17 cellular contexts compared by ENCODE assay signal in genomic region chr1:217372251-217372970, GRCh38.
DNase-seq lines count a peak whose midpoint lies in the region; ATAC-seq, FAIRE-seq and TF ChIP-seq lines count a peak whose summit lies in the region.
"Had no signal": no experiment of that assay in that cellular context is flagged by ENCODE, and none has a peak within 500 bp of the region (broad histone marks: within the 10 kb centered on the region; RNA-seq: fewer than 3 reads in every experiment).

No MANE protein-coding gene starts in this region.

- no peaks in the 10 kb centered on the region; the same call in 1 of the 2 replicates for H3K27me3 ChIP-seq in Karpas-422 (ENCODE audit: low read length)
- no peaks in the 10 kb centered on the region for H3K27me3 ChIP-seq in trophoblast cell (ENCODE audit: insufficient read depth, low read length)
- H3K27me3 ChIP-seq in aorta (ENCODE audit: control insufficient read depth in 1 of 2, insufficient read depth in 2 of 2, low read length in 1 of 2): no peaks in the 10 kb centered on the region
- peaks cover 0 to 3% (median 0%) of the 10 kb centered on the region in 3 donors for H3K27me3 ChIP-seq in psoas muscle (ENCODE audit: insufficient read depth in 3 of 3, low read length in 2 of 3)

- peaks cover 0 to 8% (median 0%) of the 10 kb centered on the region in 3 donors for H3K36me3 Mint-ChIP-seq in naive thymus-derived CD8-positive, alpha-beta T cell
- H3K36me3 Mint-ChIP-seq: CD14-positive monocyte; CD8-positive, alpha-beta T cell had no signal

- H3K79me1 ChIP-seq in trophoblast cell (ENCODE audit: low read length): no peaks in the 10 kb centered on the region

- H3K9me3 ChIP-seq in Karpas-422 (ENCODE audit: low read length) (no peaks in the 10 kb centered on the region; the same call in 1 of the 2 replicates), kidney (ENCODE audit: control insufficient read depth in 1 of 2, low read length in 2 of 2) (peaks cover 0 to 12% of the 10 kb centered on the region in 2 donors), trophoblast cell (ENCODE audit: insufficient read depth, low read depth, low read length) (no peaks in the 10 kb centered on the region), aorta (ENCODE audit: control insufficient read depth, low read length) (no peaks in the 10 kb centered on the region), psoas muscle (peaks cover under 1% of the 10 kb centered on the region)

- H3K36me3 ChIP-seq in Karpas-422 (ENCODE audit: insufficient read depth, low read length): no peaks in the 10 kb centered on the region
- no peaks in the 10 kb centered on the region for H3K36me3 ChIP-seq in kidney (ENCODE audit: control insufficient read depth in 1 of 2, insufficient read depth in 2 of 2, low read length in 2 of 2)
- H3K36me3 ChIP-seq in trophoblast cell (ENCODE audit: control insufficient read depth in 1 of 2, insufficient read depth in 2 of 2, low read length in 2 of 2): no peaks in the 10 kb centered on the region
- H3K36me3 ChIP-seq in aorta (ENCODE audit: control insufficient read depth in 1 of 2, insufficient read depth in 2 of 2, low read length in 1 of 2): no peaks in the 10 kb centered on the region
- no peaks in the 10 kb centered on the region for H3K36me3 ChIP-seq in psoas muscle (ENCODE audit: insufficient read depth in 1 of 2, low read depth in 1 of 2)

- H3K14ac ChIP-seq in trophoblast cell (ENCODE audit: low read length): no peak overlapping the region

- no peaks in the 10 kb centered on the region for H4K20me1 ChIP-seq in Karpas-422 (ENCODE audit: insufficient read depth, low read depth, low read length)

- peaks cover 0 to 21% (median 5%) of the 10 kb centered on the region in 9 donors for H3K9me3 Mint-ChIP-seq in naive thymus-derived CD8-positive, alpha-beta T cell

- H3K4me2 ChIP-seq in Karpas-422 (ENCODE audit: low read depth, low read length, poor library complexity, severe bottlenecking) (peak overlapping the region; percentile 67), trophoblast cell (ENCODE audit: low read length) (no peak overlapping the region)
- H3K4me2 ChIP-seq: A549 had no signal

- DNase-seq in Karpas-422 (peak; percentile 69), kidney (peak; percentile 57), trophoblast cell (no peak), aorta (no peak), retina (no peak), psoas muscle (no peak), DMS114 treated with DMSO at 0.1 percent for 48 hours (lab: John Stamatoyannopoulos, UW; ENCODE audit: unreplicated experiment) (no peak)
- DNase-seq in naive thymus-derived CD8-positive, alpha-beta T cell: no peak
- DNase-seq: CD8-positive, alpha-beta T cell; COR-L47; IMR-90; KBM-7 had no signal

- no peak overlapping the region for H3K18ac ChIP-seq in trophoblast cell (ENCODE audit: low read length)

- H3K27ac ChIP-seq in Karpas-422 (ENCODE audit: low read length): peak overlapping the region; percentile 95
- no peak overlapping the region for H3K27ac ChIP-seq in kidney (ENCODE audit: low read depth in 2 of 2, low read length in 2 of 2)
- H3K27ac ChIP-seq in trophoblast cell (ENCODE audit: low read depth, low read length): no peak overlapping the region
- H3K27ac ChIP-seq in aorta (ENCODE audit: low read depth in 1 of 2, low read length in 2 of 2): no peak overlapping the region
- no peak overlapping the region for H3K27ac ChIP-seq in psoas muscle
- H3K27ac ChIP-seq: A549, HL-60 had no signal

- H4K91ac ChIP-seq in trophoblast cell (ENCODE audit: low read depth, low read length): no peak overlapping the region

- no peaks in the 10 kb centered on the region for H3K9me2 ChIP-seq in Karpas-422 (replicated peaks; ENCODE audit: insufficient read depth, low read length)

- H3K4ac ChIP-seq in trophoblast cell (ENCODE audit: low read depth, low read length): no peak overlapping the region

- H2BK120ac ChIP-seq in trophoblast cell (ENCODE audit: insufficient read depth, low read length, poor library complexity): no peak overlapping the region

- H3K27me3 Mint-ChIP-seq in naive thymus-derived CD8-positive, alpha-beta T cell: peaks cover 0 to 12% (median 3%) of the 10 kb centered on the region in 5 donors

- peak overlapping the region; percentile 7 for H4K8ac ChIP-seq in trophoblast cell (ENCODE audit: low read depth, low read length)

- H4K12ac ChIP-seq in trophoblast cell (ENCODE audit: low read depth, low read length): no peak overlapping the region

- no peak overlapping the region for H2AK5ac ChIP-seq in trophoblast cell (ENCODE audit: low read length)

- no peak overlapping the region for H3K23ac ChIP-seq in trophoblast cell (ENCODE audit: low read length)

- H2AFZ ChIP-seq in Karpas-422 (ENCODE audit: low read length) (peak overlapping the region; percentile 23; the same call in 1 of the 2 replicates), trophoblast cell (ENCODE audit: insufficient read depth, low read length, poor library complexity) (no peak overlapping the region)

- H3K79me2 ChIP-seq in Karpas-422 (ENCODE audit: low read length) (no peaks in the 10 kb centered on the region), trophoblast cell (ENCODE audit: control insufficient read depth, insufficient read depth, low read length, poor library complexity) (no peaks in the 10 kb centered on the region)

- no peak overlapping the region for H3K27ac Mint-ChIP-seq in naive thymus-derived CD8-positive, alpha-beta T cell
- H3K27ac Mint-ChIP-seq: CD14-positive monocyte; CD8-positive, alpha-beta T cell had no signal

- no peak for TF ChIP-seq CTCF in kidney (IDR thresholded peaks at IDR 0.05; ENCODE audit: borderline replicate concordance, extremely low read depth, insufficient read depth)
- TF ChIP-seq CTCF in psoas muscle (IDR thresholded peaks at IDR 0.05): no peak

- no CpG with 5 or more reads among the region's 7 CpGs for WGBS in trophoblast cell (ENCODE audit: extremely low coverage, insufficient coverage, insufficient read length)
- 88 to 90% methylated on average over 7 of the region's 7 CpGs for WGBS in aorta, 2 donors
- 86 to 89% (median 88%) methylated on average over 7 of the region's 7 CpGs for WGBS in psoas muscle, 3 donors

- H3K4me3 Mint-ChIP-seq in naive thymus-derived CD8-positive, alpha-beta T cell: no peak overlapping the region
- H3K4me3 Mint-ChIP-seq: CD14-positive monocyte; CD8-positive, alpha-beta T cell had no signal

- no peak for FAIRE-seq in kidney (lab: Jason Lieb, UNC)
- FAIRE-seq: A549, GM12891, H54 had no signal

- POLR2A ChIA-PET in naive thymus-derived CD8-positive, alpha-beta T cell (lab: Charles Lee): no interaction called here

- peak overlapping the region; percentile 55 for H3K9ac ChIP-seq in Karpas-422 (ENCODE audit: low read length)
- no peak overlapping the region for H3K9ac ChIP-seq in kidney (ENCODE audit: low read length in 2 of 2)
- no peak overlapping the region for H3K9ac ChIP-seq in trophoblast cell (ENCODE audit: low read length)

- H3K4me3 ChIP-seq in Karpas-422 (ENCODE audit: low read length) (peak overlapping the region; percentile 40; the same call in 1 of the 2 replicates), kidney (ENCODE audit: low read length in 2 of 2) (no peak overlapping the region), trophoblast cell (ENCODE audit: low read depth, low read length) (no peak overlapping the region), aorta (ENCODE audit: low read length in 2 of 2) (no peak overlapping the region), psoas muscle (no peak overlapping the region)
- H3K4me3 ChIP-seq: A549 had no signal

- H2BK5ac ChIP-seq in trophoblast cell (ENCODE audit: low read depth, low read length, poor library complexity): no peak overlapping the region

- H3K4me1 ChIP-seq in Karpas-422 (ENCODE audit: low read length) (peaks cover 90% of the 10 kb centered on the region), kidney (ENCODE audit: control insufficient read depth in 1 of 2, insufficient read depth in 1 of 2, low read depth in 1 of 2, low read length in 2 of 2) (no peaks in the 10 kb centered on the region), trophoblast cell (ENCODE audit: control insufficient read depth in 1 of 2, insufficient read depth in 2 of 2, low read length in 2 of 2) (peaks cover 9 to 13% of the 10 kb centered on the region in 2 experiments), aorta (ENCODE audit: control insufficient read depth in 1 of 2, insufficient read depth in 2 of 2, low read length in 2 of 2) (no peaks in the 10 kb centered on the region), psoas muscle (no peaks in the 10 kb centered on the region)
- H3K4me1 ChIP-seq: A549 had no signal

- H2BK12ac ChIP-seq in trophoblast cell (ENCODE audit: low read length): no peak overlapping the region

- peaks cover 0 to 6% (median 4%) of the 10 kb centered on the region in 4 donors for H3K4me1 Mint-ChIP-seq in naive thymus-derived CD8-positive, alpha-beta T cell
- H3K4me1 Mint-ChIP-seq: CD14-positive monocyte had no signal

- intact Hi-C loops in kidney (cut with DNase I) (no loop called here), aorta (cut with DNase I) (no loop called here), psoas muscle (cut with DNase I) (no loop called here)

- ATAC-seq in aorta (ENCODE audit: low FRiP score) (peak; percentile 43), psoas muscle (no peak)
- no peak for ATAC-seq in naive thymus-derived CD8-positive, alpha-beta T cell
- ATAC-seq: A549; CD8-positive, alpha-beta T cell had no signal

Comparison
In these comparisons a context has a peak if more than half of its experiments do, and no peak if none do; other contexts are left out.
1. DNase-seq: peak in Karpas-422 (single experiment) and kidney (single experiment); none in trophoblast cell (0 of 2), aorta (0 of 2), retina (single experiment), naive thymus-derived CD8-positive, alpha-beta T cell (0 of 10), psoas muscle (0 of 2) and DMS114 treated with DMSO at 0.1 percent for 48 hours (single experiment).